Comparison of ENCODE assay signal across 28 cellular contexts in the genomic region with DNA sequence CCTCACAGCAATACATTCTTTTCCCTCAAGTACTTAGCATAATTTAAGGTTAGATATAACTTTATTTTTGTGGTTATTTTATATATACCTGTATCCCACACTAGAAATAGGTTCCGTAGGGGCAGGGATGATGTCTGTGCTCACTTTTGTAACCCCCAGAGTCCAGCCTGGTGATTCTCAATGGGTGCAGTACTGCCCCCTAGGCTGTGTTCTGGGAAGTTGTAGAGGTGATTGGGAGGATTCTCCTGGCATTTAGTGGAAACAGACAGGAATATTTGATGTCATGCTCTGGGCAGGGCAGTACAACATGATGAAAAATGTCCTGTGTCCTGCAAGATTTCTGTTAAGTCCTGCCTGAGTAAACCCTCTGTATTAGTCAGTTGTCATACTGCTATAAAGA.
DNase-seq lines count a peak whose midpoint lies in the region; ATAC-seq, FAIRE-seq and TF ChIP-seq lines count a peak whose summit lies in the region.
"Had no signal": no experiment of that assay in that cellular context is flagged by ENCODE, and none has a peak within 500 bp of the region (broad histone marks: within the 10 kb centered on the region; RNA-seq: fewer than 3 reads in every experiment).

No MANE protein-coding gene starts in this region.

- no peak overlapping the region for H3K9ac ChIP-seq in H1 (replicated peaks in 1 of 4; ENCODE audit: extremely low read depth in 1 of 4, low read depth in 3 of 4, low read length in 3 of 4)
- no peak overlapping the region for H3K9ac ChIP-seq in mesendoderm (ENCODE audit: low read length)

- H3K27me3 ChIP-seq in H1 (replicated peaks in 1 of 4; ENCODE audit: control insufficient read depth in 3 of 4, extremely low read depth in 1 of 4, insufficient read depth in 3 of 4, low read length in 3 of 4), result no peaks in the 10 kb centered on the region
- H3K27me3 ChIP-seq in mesendoderm (ENCODE audit: insufficient read depth, low read length, poor library complexity), result no peaks in the 10 kb centered on the region
- peaks cover 5% of the 10 kb centered on the region for H3K27me3 ChIP-seq in HAP-1 (ENCODE audit: low read depth)
- H3K27me3 ChIP-seq: transverse colon had no signal

- H3K27ac Mint-ChIP-seq in stimulated activated naive CD8-positive, alpha-beta T cell treated with anti-CD3 and anti-CD28 coated beads, Interleukin-15, amount 100 ng/mL, for 72 hours, result peak overlapping the region in 1 of 2 donors; percentile 92
- H3K27ac Mint-ChIP-seq in activated CD8-positive, alpha-beta T cell treated with anti-CD3 and anti-CD28 coated beads, Interleukin-2, amount 10 ng/mL, durations not matched to agents 7 days and 5 days, result no peak overlapping the region
- H3K27ac Mint-ChIP-seq: activated naive CD4-positive, alpha-beta T cell treated with anti-CD3 and anti-CD28 coated beads, Interleukin-2, amount 50 U/mL, for 24 hours; B cell; natural killer cell treated with Interleukin-12 subunit alpha and Interleukin-12 subunit beta and Interleukin-15 and Interleukin-18, amount 100 ng/mL, for 72 hours had no signal

- TF ChIP-seq EP300 in H1 (IDR thresholded peaks at IDR 0.05; ENCODE audit: borderline replicate concordance in 1 of 2, low read depth in 2 of 2, low read length in 2 of 2), result no peak

- H2BK5ac ChIP-seq in H1 (ENCODE audit: low read depth, low read length), result no peak overlapping the region
- H2BK5ac ChIP-seq in mesendoderm (ENCODE audit: low read length), result no peak overlapping the region

- TF ChIP-seq CTCF in C4-2B (conservative IDR thresholded peaks at IDR 0.05) (peak; percentile 21), H1 (IDR thresholded peaks at IDR 0.05; ENCODE audit: control extremely low read depth in 1 of 3, insufficient read depth in 1 of 3, low read depth in 1 of 3, low read length in 3 of 3) (peak; percentile 55 to 71 (median 59))

- H3K4ac ChIP-seq in H1 (replicated peaks; ENCODE audit: insufficient read length, low read depth, low read length), result no peak overlapping the region
- no peak overlapping the region for H3K4ac ChIP-seq in mesendoderm (ENCODE audit: low read depth, low read length)

- H4K8ac ChIP-seq in H1 (ENCODE audit: extremely low read depth, insufficient read depth, low read length), result no peak overlapping the region
- no peak overlapping the region for H4K8ac ChIP-seq in mesendoderm (ENCODE audit: low read depth, low read length)

- no peaks in the 10 kb centered on the region for H3K36me3 Mint-ChIP-seq in activated CD8-positive, alpha-beta T cell treated with anti-CD3 and anti-CD28 coated beads, Interleukin-2, amount 10 ng/mL, durations not matched to agents 7 days and 5 days (ENCODE audit: low read depth)
- H3K36me3 Mint-ChIP-seq: natural killer cell treated with Interleukin-12 subunit alpha and Interleukin-12 subunit beta and Interleukin-15 and Interleukin-18, amount 100 ng/mL, for 72 hours had no signal

- no peak overlapping the region for H2AK5ac ChIP-seq in H1 (ENCODE audit: low read depth, low read length)
- no peak overlapping the region for H2AK5ac ChIP-seq in mesendoderm (ENCODE audit: low read length)

- peaks cover 0 to 7% of the 10 kb centered on the region in 2 donors for H3K9me3 Mint-ChIP-seq in stimulated activated naive CD8-positive, alpha-beta T cell treated with anti-CD3 and anti-CD28 coated beads, Interleukin-15, amount 100 ng/mL, for 72 hours
- no peaks in the 10 kb centered on the region for H3K9me3 Mint-ChIP-seq in activated CD8-positive, alpha-beta T cell treated with anti-CD3 and anti-CD28 coated beads, Interleukin-2, amount 10 ng/mL, durations not matched to agents 7 days and 5 days (ENCODE audit: insufficient read depth)
- H3K9me3 Mint-ChIP-seq: activated naive CD4-positive, alpha-beta T cell treated with anti-CD3 and anti-CD28 coated beads, Interleukin-2, amount 50 U/mL, for 24 hours; natural killer cell treated with Interleukin-12 subunit alpha and Interleukin-12 subunit beta and Interleukin-15 and Interleukin-18, amount 100 ng/mL, for 72 hours had no signal

- H3K36me3 ChIP-seq in H1 (ENCODE audit: control insufficient read depth in 2 of 4, insufficient read depth in 4 of 4, low read length in 3 of 4) (no peaks in the 10 kb centered on the region), mesendoderm (ENCODE audit: control insufficient read depth, insufficient read depth, low read length) (no peaks in the 10 kb centered on the region), HAP-1 (replicated peaks) (no peaks in the 10 kb centered on the region)
- H3K36me3 ChIP-seq: lower lobe of right lung, transverse colon had no signal

- H3K14ac ChIP-seq in H1 (ENCODE audit: insufficient read length), result no peak overlapping the region

- H3K18ac ChIP-seq in H1 (ENCODE audit: extremely low read depth, low read length) (no peak overlapping the region), mesendoderm (ENCODE audit: low read length) (no peak overlapping the region)

- H3K79me2 ChIP-seq in H1 (ENCODE audit: control insufficient read depth in 1 of 2, insufficient read depth in 2 of 2, low read length in 2 of 2) (no peaks in the 10 kb centered on the region), mesendoderm (ENCODE audit: control insufficient read depth, insufficient read depth, low read length) (no peaks in the 10 kb centered on the region)

- H3K9me3 ChIP-seq in H1 (ENCODE audit: insufficient read depth in 2 of 2, low read depth in 1 of 2, low read length in 1 of 2) (no peaks in the 10 kb centered on the region), HAP-1 (no peaks in the 10 kb centered on the region)
- H3K9me3 ChIP-seq: lower lobe of right lung, transverse colon had no signal

- no peak overlapping the region for H2BK20ac ChIP-seq in H1 (ENCODE audit: low read length)

- H2BK15ac ChIP-seq in H1 (ENCODE audit: low read length) (no peak overlapping the region), mesendoderm (replicated peaks; ENCODE audit: low read depth) (no peak overlapping the region)

- H4K20me1 ChIP-seq in H1 (replicated peaks in 1 of 2; ENCODE audit: control insufficient read depth in 1 of 2, insufficient read depth in 2 of 2, low read length in 2 of 2), result no peaks in the 10 kb centered on the region

- no peaks in the 10 kb centered on the region for H3K23me2 ChIP-seq in H1 (ENCODE audit: low read depth, low read length)

- H3K56ac ChIP-seq in H1 (replicated peaks; ENCODE audit: insufficient read length, low read depth, low read length), result no peak overlapping the region
- no peak overlapping the region for H3K56ac ChIP-seq in mesendoderm (ENCODE audit: low read length)

- no peak overlapping the region for H3K4me3 Mint-ChIP-seq in stimulated activated naive CD8-positive, alpha-beta T cell treated with anti-CD3 and anti-CD28 coated beads, Interleukin-15, amount 100 ng/mL, for 72 hours
- no peak overlapping the region for H3K4me3 Mint-ChIP-seq in activated CD8-positive, alpha-beta T cell treated with anti-CD3 and anti-CD28 coated beads, Interleukin-2, amount 10 ng/mL, durations not matched to agents 7 days and 5 days
- H3K4me3 Mint-ChIP-seq: activated naive CD4-positive, alpha-beta T cell treated with anti-CD3 and anti-CD28 coated beads, Interleukin-2, amount 50 U/mL, for 24 hours; B cell; natural killer cell treated with Interleukin-12 subunit alpha and Interleukin-12 subunit beta and Interleukin-15 and Interleukin-18, amount 100 ng/mL, for 72 hours had no signal

- H2AFZ ChIP-seq in H1 (ENCODE audit: low read length), result no peak overlapping the region

- no peak overlapping the region for H3K23ac ChIP-seq in H1 (ENCODE audit: insufficient read length)
- H3K23ac ChIP-seq in mesendoderm (ENCODE audit: low read length), result no peak overlapping the region

- H3K4me1 ChIP-seq in H1 (replicated peaks in 1 of 4; ENCODE audit: control insufficient read depth in 3 of 4, insufficient read depth in 4 of 4, low read length in 3 of 4), result no peaks in the 10 kb centered on the region
- H3K4me1 ChIP-seq in mesendoderm (ENCODE audit: control insufficient read depth, low read depth, low read length), result no peaks in the 10 kb centered on the region
- H3K4me1 ChIP-seq in HAP-1, result no peaks in the 10 kb centered on the region
- H3K4me1 ChIP-seq: lower lobe of right lung, transverse colon had no signal

- 86% methylated on average over 1 of the region's 1 CpG; no CpG with 5 or more reads in 1 of the 2 experiments for WGBS in H1 (ENCODE audit: extremely low coverage in 1 of 2, insufficient coverage in 1 of 2, insufficient read length in 1 of 2, insufficient replicate concordance in 2 of 2, low coverage in 1 of 2, low lambda C conversion rate in 2 of 2, missing lambda C conversion rate in 1 of 2), 2 experiments
- no CpG with 5 or more reads among the region's 1 CpG for WGBS in mesendoderm (ENCODE audit: extremely low coverage, insufficient coverage, low lambda C conversion rate)

- H3K27me3 Mint-ChIP-seq in stimulated activated naive CD8-positive, alpha-beta T cell treated with anti-CD3 and anti-CD28 coated beads, Interleukin-15, amount 100 ng/mL, for 72 hours, result no peaks in the 10 kb centered on the region
- no peaks in the 10 kb centered on the region for H3K27me3 Mint-ChIP-seq in activated CD8-positive, alpha-beta T cell treated with anti-CD3 and anti-CD28 coated beads, Interleukin-2, amount 10 ng/mL, durations not matched to agents 7 days and 5 days (ENCODE audit: low read depth)
- H3K27me3 Mint-ChIP-seq: activated naive CD4-positive, alpha-beta T cell treated with anti-CD3 and anti-CD28 coated beads, Interleukin-2, amount 50 U/mL, for 24 hours; B cell; natural killer cell treated with Interleukin-12 subunit alpha and Interleukin-12 subunit beta and Interleukin-15 and Interleukin-18, amount 100 ng/mL, for 72 hours had no signal

- H4K91ac ChIP-seq in H1 (replicated peaks; ENCODE audit: insufficient read length, low read length), result no peak overlapping the region

- H3K4me3 ChIP-seq in H1 (ENCODE audit: extremely low read depth in 1 of 4, insufficient read depth in 2 of 4, low read depth in 3 of 4, low read length in 4 of 4) (no peak overlapping the region), mesendoderm (ENCODE audit: low read length) (no peak overlapping the region), HAP-1 (no peak overlapping the region)
- H3K4me3 ChIP-seq: lower lobe of right lung, transverse colon had no signal

- ATAC-seq in stimulated activated naive CD8-positive, alpha-beta T cell treated with anti-CD3 and anti-CD28 coated beads, Interleukin-15, amount 100 ng/mL, for 72 hours, result no peak
- no peak for ATAC-seq in activated CD8-positive, alpha-beta T cell treated with anti-CD3 and anti-CD28 coated beads, Interleukin-2, amount 10 ng/mL, durations not matched to agents 7 days and 5 days
- ATAC-seq: lower lobe of right lung; natural killer cell treated with Interleukin-12 subunit alpha and Interleukin-12 subunit beta and Interleukin-15 and Interleukin-18, amount 100 ng/mL, for 72 hours had no signal

- H3K79me1 ChIP-seq in H1 (ENCODE audit: low read depth, low read length) (no peaks in the 10 kb centered on the region), mesendoderm (ENCODE audit: low read length) (no peaks in the 10 kb centered on the region)

- peak; percentile 57 to 66 for TF ChIP-seq RAD21 in H1 (IDR thresholded peaks at IDR 0.05 in 1 of 2, conservative IDR thresholded peaks at IDR 0.05 in 1 of 2; ENCODE audit: low read depth in 2 of 2, low read length in 2 of 2)

- H3K4me2 ChIP-seq in H1 (ENCODE audit: insufficient read depth in 1 of 2, low read depth in 2 of 2, low read length in 2 of 2) (no peak overlapping the region), mesendoderm (ENCODE audit: low read length) (no peak overlapping the region)

- no peak for TF ChIP-seq POLR2A in H1 (IDR thresholded peaks at IDR 0.05; ENCODE audit: control extremely low read depth in 1 of 2, low read depth in 2 of 2, low read length in 2 of 2)

- DNase-seq in NCI-H69 (lab: John Stamatoyannopoulos, UW) (peak; percentile 5), H1 (ENCODE audit: low read depth in 1 of 2, low spot score in 2 of 2) (no peak), mesendoderm (peak; percentile 42), HAP-1 (ENCODE audit: low spot score in 2 of 2) (no peak)
- DNase-seq in stimulated activated naive CD8-positive, alpha-beta T cell treated with anti-CD3 and anti-CD28 coated beads, Interleukin-15, amount 100 ng/mL, for 72 hours, result no peak
- no peak for DNase-seq in activated CD8-positive, alpha-beta T cell treated with anti-CD3 and anti-CD28 coated beads, Interleukin-2, amount 10 ng/mL, durations not matched to agents 7 days and 5 days
- DNase-seq in effector CD4-positive, alpha-beta T cell, result no peak
- DNase-seq: ACHN; activated CD4-positive, alpha-beta T cell treated with anti-CD3 and anti-CD28 coated beads for 48 hours; amniotic stem cell; DMS 273 treated with DMSO at 0.1 percent for 48 hours; KBM-7; kidney glomerular epithelial cell; lower lobe of right lung; NCI-H1105 treated with DMSO at 0.1 percent for 48 hours; NCI-H2029 treated with DMSO at 0.1 percent for 48 hours; NCI-H2227 treated with DMSO at 0.1 percent for 48 hours; NCI-H526 treated with DMSO at 0.1 percent for 48 hours; SIG-M5; stimulated activated CD4-positive, alpha-beta T cell treated with anti-CD3 and anti-CD28 coated beads, Interleukin-4, amount 100 ng/mL, for 4 hours; SW 1271; transverse colon had no signal

- POLR2A ChIA-PET in H1 (lab: Charles Lee; ENCODE audit: partially characterized antibody), result no interaction called here
- POLR2A ChIA-PET in activated CD8-positive, alpha-beta T cell treated with anti-CD3 and anti-CD28 coated beads, Interleukin-2, amount 10 ng/mL, durations not matched to agents 7 days and 5 days (lab: Charles Lee), result no interaction called here

- in situ Hi-C loops in HAP-1 (cut with MboI; ENCODE audit: low sequenced_read_pairs), result loop anchor here (10.0 kb wide), 1 partner anchor 157 kb away; no protein-coding TSS in a partner anchor

- H3K27ac ChIP-seq in C4-2B (no peak overlapping the region), H1 (ENCODE audit: low read depth, low read length) (no peak overlapping the region), mesendoderm (ENCODE audit: low read depth, low read length) (no peak overlapping the region)
- H3K27ac ChIP-seq: lower lobe of right lung, transverse colon, VCaP had no signal

- H4K5ac ChIP-seq in H1 (ENCODE audit: insufficient read length, low read depth, low read length) (no peak overlapping the region), mesendoderm (ENCODE audit: low read length) (no peak overlapping the region)

- no peak overlapping the region for H2BK120ac ChIP-seq in H1 (replicated peaks; ENCODE audit: low read depth, low read length)
- no peak overlapping the region for H2BK120ac ChIP-seq in mesendoderm (ENCODE audit: low read depth, low read length)

- CTCF ChIA-PET in H1 (lab: Charles Lee; ENCODE audit: partially characterized antibody), result interaction anchor here (0.7 to 0.8 kb wide), 2 partner anchors 18 to 24 kb away, joined by 3 read pairs; no protein-coding TSS in a partner anchor
- CTCF ChIA-PET in activated CD8-positive, alpha-beta T cell treated with anti-CD3 and anti-CD28 coated beads, Interleukin-2, amount 10 ng/mL, durations not matched to agents 7 days and 5 days (lab: Charles Lee), result no interaction called here

- FAIRE-seq in H1 (lab: Jason Lieb, UNC), result no peak
- FAIRE-seq: RCC 7860 had no signal

- no peak overlapping the region for H2BK12ac ChIP-seq in H1 (ENCODE audit: low read depth, low read length)

- no peaks in the 10 kb centered on the region for H3K4me1 Mint-ChIP-seq in stimulated activated naive CD8-positive, alpha-beta T cell treated with anti-CD3 and anti-CD28 coated beads, Interleukin-15, amount 100 ng/mL, for 72 hours
- H3K4me1 Mint-ChIP-seq in activated CD8-positive, alpha-beta T cell treated with anti-CD3 and anti-CD28 coated beads, Interleukin-2, amount 10 ng/mL, durations not matched to agents 7 days and 5 days (ENCODE audit: low read depth), result no peaks in the 10 kb centered on the region
- H3K4me1 Mint-ChIP-seq: B cell had no signal

Comparison
In these comparisons a context has a peak if more than half of its experiments do, and no peak if none do; other contexts are left out.
1. DNase-seq: peak in NCI-H69 (single experiment) and mesendoderm (single experiment); none in H1 (0 of 2), stimulated activated naive CD8-positive, alpha-beta T cell treated with anti-CD3 and anti-CD28 coated beads, Interleukin-15, amount 100 ng/mL, for 72 hours (0 of 2), activated CD8-positive, alpha-beta T cell treated with anti-CD3 and anti-CD28 coated beads, Interleukin-2, amount 10 ng/mL, durations not matched to agents 7 days and 5 days (single experiment), effector CD4-positive, alpha-beta T cell (single experiment) and HAP-1 (0 of 2).